Comparison of ENCODE assay signal across 26 cellular contexts in genomic region chr5:37569466-37569865, GRCh38.
"Had no signal": no experiment of that assay in that cellular context is flagged by ENCODE, and none has a peak within 500 bp of the region (broad histone marks: within the 10 kb centered on the region; RNA-seq: fewer than 3 reads in every experiment).

No MANE protein-coding gene starts in this region.

- H3K4me1 ChIP-seq: breast epithelium, SJSA1 had no signal

- H3K9me3 ChIP-seq: adrenal gland, body of pancreas, breast epithelium, Peyer's patch, SJSA1, SK-N-SH had no signal

- DNase-seq: activated CD4-positive, alpha-beta T cell treated with anti-CD3 and anti-CD28 coated beads for 36 hours; activated CD4-positive, alpha-beta T cell treated with anti-CD3 and anti-CD28 coated beads, Interleukin-2, amount 10 ng/mL, durations not matched to agents 7 days and 5 days; activated CD4-positive, alpha-beta T cell treated with anti-CD3 and anti-CD28 coated beads, Interleukin-2, amount 50 U/mL, for 48 hours; activated CD8-positive, alpha-beta memory T cell treated with anti-CD3 and anti-CD28 coated beads, Interleukin-2, amount 50 U/mL, for 4 hours; activated CD8-positive, alpha-beta T cell treated with anti-CD3 and anti-CD28 coated beads, Interleukin-2, amount 10 ng/mL, durations not matched to agents 7 days and 5 days; activated gamma-delta T cell treated with Interleukin-2 at 50 U/mL for 16 hours; activated naive CD4-positive, alpha-beta T cell treated with anti-CD3 and anti-CD28 coated beads for 36 hours; activated T-cell treated with anti-CD3 and anti-CD28 coated beads for 4 hours; activated T-cell treated with anti-CD3 and anti-CD28 coated beads, Interleukin-2, amount 50 U/mL, for 4 hours; adrenal gland; body of pancreas; Karpas-422; KBM-7; NCI-H1105; NCI-H1417 treated with DMSO at 0.1 percent for 48 hours; NCI-H187 treated with DMSO at 0.1 percent for 48 hours; NCI-H2081; NCI-H2171 treated with DMSO at 0.1 percent for 48 hours; NCI-H226; PC-3; Peyer's patch; RPMI8226; SHP77 treated with DMSO at 0.1 percent for 48 hours; SK-N-SH had no signal

- H3K36me3 ChIP-seq: adrenal gland, breast epithelium, Peyer's patch, SJSA1 had no signal

- H3K4me3 ChIP-seq: adrenal gland, body of pancreas, breast epithelium, Peyer's patch, SJSA1 had no signal

- H3K27ac ChIP-seq: adrenal gland, body of pancreas, breast epithelium, SJSA1 had no signal

- H3K27me3 ChIP-seq: adrenal gland, body of pancreas, breast epithelium, Peyer's patch, SJSA1 had no signal
